ENCODE assay signal across 1 cellular context in genomic region chr3:99218468-99218867, GRCh38.
TF ChIP-seq lines count a peak whose summit lies in the region.

No MANE protein-coding gene starts in this region.

TF ChIP-seq in WTC11, 78 proteins besides CTCF, POLR2A, EP300 and RAD21:
- TF ChIP-seq ZNF425 (CRISPR knock-in tag; conservative IDR thresholded peaks at IDR 0.05) (no peak), PRRX2 (CRISPR knock-in tag; IDR thresholded peaks at IDR 0.05) (no peak), MXD4 (CRISPR knock-in tag; IDR thresholded peaks at IDR 0.05; ENCODE audit: borderline replicate concordance) (no peak), ERG (CRISPR knock-in tag; IDR thresholded peaks at IDR 0.05) (no peak), IRF2 (CRISPR knock-in tag; IDR thresholded peaks at IDR 0.05; ENCODE audit: borderline replicate concordance, low read depth) (no peak), PRDM15 (CRISPR knock-in tag; IDR thresholded peaks at IDR 0.05) (no peak), JAZF1 (CRISPR knock-in tag; IDR thresholded peaks at IDR 0.05) (no peak), FOXJ3 (CRISPR knock-in tag; IDR thresholded peaks at IDR 0.05; ENCODE audit: borderline replicate concordance) (no peak), IRF1 (CRISPR knock-in tag; IDR thresholded peaks at IDR 0.05) (no peak), SMAD4 (CRISPR knock-in tag; IDR thresholded peaks at IDR 0.05) (no peak), NR3C1 (CRISPR knock-in tag; conservative IDR thresholded peaks at IDR 0.05; ENCODE audit: low read depth) (no peak), NR2C2 (CRISPR knock-in tag; IDR thresholded peaks at IDR 0.05) (no peak), ZNF512 (CRISPR knock-in tag; IDR thresholded peaks at IDR 0.05; ENCODE audit: borderline replicate concordance) (no peak), ZNF416 (CRISPR knock-in tag; IDR thresholded peaks at IDR 0.05) (no peak), ZNF138 (CRISPR knock-in tag; conservative IDR thresholded peaks at IDR 0.05) (no peak), AFF4 (CRISPR knock-in tag; IDR thresholded peaks at IDR 0.05; ENCODE audit: borderline replicate concordance) (no peak), NFE2L1 (CRISPR knock-in tag; IDR thresholded peaks at IDR 0.05) (no peak), ZBTB43 (CRISPR knock-in tag; IDR thresholded peaks at IDR 0.05) (no peak), FOXP1 (CRISPR knock-in tag; IDR thresholded peaks at IDR 0.05; ENCODE audit: borderline replicate concordance) (no peak), TP53 (CRISPR knock-in tag; IDR thresholded peaks at IDR 0.05) (no peak)
